In genomic region chr14:22397338-22397737, GRCh38 we compare ENCODE assay signal across 13 cellular contexts.
A peak's percentile ranks its signal among the peaks of the same experiment; 100 is the strongest.
DNase-seq lines count a peak whose midpoint lies in the region; ATAC-seq and TF ChIP-seq lines count a peak whose summit lies in the region.
"Had no signal": no experiment of that assay in that cellular context is flagged by ENCODE, and none has a peak within 500 bp of the region (broad histone marks: within the 10 kb centered on the region; RNA-seq: fewer than 3 reads in every experiment).

No MANE protein-coding gene starts in this region.

- TF ChIP-seq CTCF in BE2C (IDR thresholded peaks at IDR 0.05; ENCODE audit: low read depth, low read length) (no peak), Loucy (conservative IDR thresholded peaks at IDR 0.05; ENCODE audit: low read length) (no peak), neutrophil (IDR thresholded peaks at IDR 0.05) (no peak)

- H3K4me2 ChIP-seq in Loucy (ENCODE audit: low read depth, low read length, poor library complexity, severe bottlenecking), result peak overlapping the region; percentile 29

- peak overlapping the region; percentile 59 for H3K9ac ChIP-seq in Loucy (ENCODE audit: low read depth, low read length, poor library complexity, severe bottlenecking)

- H2AFZ ChIP-seq in Loucy (ENCODE audit: low read length), result no peak overlapping the region

- intact Hi-C loops in aorta (cut with DNase I), result no loop called here

- H3K27ac ChIP-seq in neutrophil, result peak overlapping the region; percentile 71
- H3K27ac ChIP-seq in aorta (ENCODE audit: low read depth in 1 of 2, low read length in 2 of 2), result no peak overlapping the region

- H4K20me1 ChIP-seq in Loucy (ENCODE audit: insufficient read depth, low read length, poor library complexity, severe bottlenecking), result no peaks in the 10 kb centered on the region

- no peak for ATAC-seq in aorta (ENCODE audit: low FRiP score)
- ATAC-seq: CD8-positive, alpha-beta T cell had no signal

- H3K9me3 ChIP-seq in BE2C (no peaks in the 10 kb centered on the region), Loucy (ENCODE audit: insufficient read depth, low read depth, low read length) (no peaks in the 10 kb centered on the region), neutrophil (no peaks in the 10 kb centered on the region), aorta (ENCODE audit: control insufficient read depth, low read length) (no peaks in the 10 kb centered on the region)

- WGBS in aorta, 2 donors, result 94 to 96% methylated on average over 6 of the region's 6 CpGs

- H3K36me3 ChIP-seq in BE2C (no peaks in the 10 kb centered on the region), Loucy (ENCODE audit: insufficient read depth, low read length) (no peaks in the 10 kb centered on the region), neutrophil (no peaks in the 10 kb centered on the region), aorta (ENCODE audit: control insufficient read depth in 1 of 2, insufficient read depth in 2 of 2, low read length in 1 of 2) (no peaks in the 10 kb centered on the region)

- 0 out of 2 replicates have a peak, but pooled peaks cover 5% of the 10 kb centered on the region for H3F3A ChIP-seq in Loucy (ENCODE audit: low read depth)

- DNase-seq in BE2C (peak; percentile 43), cerebellum (ENCODE audit: low spot score) (peak; percentile 15), NCI-H2081 treated with DMSO at 0.1 percent for 48 hours (lab: John Stamatoyannopoulos, UW) (no peak), aorta (no peak), NCI-H226 (no peak)
- DNase-seq: CD8-positive, alpha-beta T cell; COR-L47; DMS53; GF-D8; H7; IMR-90 had no signal

- H3K4me1 ChIP-seq in BE2C, result no peaks in the 10 kb centered on the region
- H3K4me1 ChIP-seq in Loucy (ENCODE audit: insufficient read depth, low read length, poor library complexity, severe bottlenecking), result peaks cover 46% of the 10 kb centered on the region
- peaks cover 39 to 54% of the 10 kb centered on the region in 2 experiments for H3K4me1 ChIP-seq in neutrophil (ENCODE audit: control insufficient read depth in 1 of 2, insufficient read depth in 1 of 2, low read depth in 1 of 2, low read length in 1 of 2)
- H3K4me1 ChIP-seq in aorta (ENCODE audit: control insufficient read depth in 1 of 2, insufficient read depth in 2 of 2, low read length in 2 of 2), result peaks cover 0 to 2% of the 10 kb centered on the region in 2 donors

- no peaks in the 10 kb centered on the region for H3K27me3 ChIP-seq in BE2C
- no peaks in the 10 kb centered on the region for H3K27me3 ChIP-seq in Loucy (ENCODE audit: insufficient read depth, low read length, poor library complexity, severe bottlenecking)
- H3K27me3 ChIP-seq in neutrophil, result no peaks in the 10 kb centered on the region
- H3K27me3 ChIP-seq in aorta (ENCODE audit: control insufficient read depth in 1 of 2, insufficient read depth in 2 of 2, low read length in 1 of 2), result no peaks in the 10 kb centered on the region

- no peaks in the 10 kb centered on the region for H3K79me2 ChIP-seq in Loucy (ENCODE audit: insufficient read depth, low read length)

- H3K4me3 ChIP-seq in BE2C (ENCODE audit: low read depth, low read length), result no peak overlapping the region
- no peak overlapping the region for H3K4me3 ChIP-seq in Loucy (ENCODE audit: low read length, poor library complexity, severe bottlenecking)
- H3K4me3 ChIP-seq in neutrophil (ENCODE audit: low read depth in 1 of 2, low read length in 1 of 2), result peak overlapping the region in 1 of 2 experiments; percentile 9
- no peak overlapping the region for H3K4me3 ChIP-seq in aorta (ENCODE audit: low read length in 2 of 2)

- H3K9me2 ChIP-seq in Loucy (replicated peaks; ENCODE audit: low read depth, low read length), result no peaks in the 10 kb centered on the region

Comparison
In these comparisons a context has a peak if more than half of its experiments do, and no peak if none do; other contexts are left out.
1. DNase-seq: peak in BE2C (single experiment) and cerebellum (single experiment); none in NCI-H2081 treated with DMSO at 0.1 percent for 48 hours (single experiment), aorta (0 of 2) and NCI-H226 (single experiment).